ENCODE assay signal across 10 cellular contexts in the genomic region with DNA sequence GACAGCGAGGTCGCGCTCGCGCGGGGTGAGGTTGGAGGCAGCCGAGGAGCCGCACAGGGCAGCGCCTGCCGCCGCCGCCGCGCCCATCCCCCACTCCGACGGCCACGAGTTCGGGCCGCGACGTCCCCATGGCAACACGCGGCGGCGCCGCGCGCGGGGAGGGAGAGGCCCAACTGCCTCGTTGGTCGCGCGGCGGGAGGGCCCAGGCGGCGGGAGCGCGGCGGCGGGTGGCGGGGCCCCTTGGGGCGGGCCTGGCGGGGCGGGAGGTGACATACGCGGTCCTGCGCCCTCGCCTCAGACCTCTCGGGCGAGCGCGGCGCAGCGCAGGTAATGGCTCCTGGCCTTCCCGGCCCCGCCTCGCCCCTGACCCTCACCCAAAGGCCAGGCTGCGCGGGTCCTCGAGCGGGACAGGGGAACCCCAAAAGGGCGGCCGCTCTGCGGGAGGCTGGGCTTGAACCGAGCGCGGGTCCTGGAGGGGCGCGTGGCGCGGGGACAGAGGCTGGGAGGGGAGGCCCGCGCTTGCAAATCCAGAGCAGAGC. TPM values are rescaled to one million over a fixed set of nuclear protein-coding genes. Genes with fewer than 3 reads are reported as not detected.
DNase-seq lines count a peak whose midpoint lies in the region; ATAC-seq, FAIRE-seq and TF ChIP-seq lines count a peak whose summit lies in the region.
"Had no signal": no experiment of that assay in that cellular context is flagged by ENCODE, and none has a peak within 500 bp of the region (broad histone marks: within the 10 kb centered on the region; RNA-seq: fewer than 3 reads in every experiment).

A gene with protein sequence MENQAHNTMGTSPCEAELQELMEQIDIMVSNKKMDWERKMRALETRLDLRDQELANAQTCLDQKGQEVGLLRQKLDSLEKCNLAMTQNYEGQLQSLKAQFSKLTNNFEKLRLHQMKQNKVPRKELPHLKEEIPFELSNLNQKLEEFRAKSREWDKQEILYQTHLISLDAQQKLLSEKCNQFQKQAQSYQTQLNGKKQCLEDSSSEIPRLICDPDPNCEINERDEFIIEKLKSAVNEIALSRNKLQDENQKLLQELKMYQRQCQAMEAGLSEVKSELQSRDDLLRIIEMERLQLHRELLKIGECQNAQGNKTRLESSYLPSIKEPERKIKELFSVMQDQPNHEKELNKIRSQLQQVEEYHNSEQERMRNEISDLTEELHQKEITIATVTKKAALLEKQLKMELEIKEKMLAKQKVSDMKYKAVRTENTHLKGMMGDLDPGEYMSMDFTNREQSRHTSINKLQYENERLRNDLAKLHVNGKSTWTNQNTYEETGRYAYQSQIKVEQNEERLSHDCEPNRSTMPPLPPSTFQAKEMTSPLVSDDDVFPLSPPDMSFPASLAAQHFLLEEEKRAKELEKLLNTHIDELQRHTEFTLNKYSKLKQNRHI (plus strand): TSS at position 297 of the 539 bp plus-strand sequence. CDS start 1,518 bp downstream, outside the sequence.

- CTCF ChIA-PET in endothelial cell of umbilical vein (lab: Charles Lee): no interaction called here

- TF ChIP-seq POLR2A in endothelial cell of umbilical vein (IDR thresholded peaks at IDR 0.05; ENCODE audit: low read depth, low read length) (no peak), tibial nerve (IDR thresholded peaks at IDR 0.05) (no peak)

- no peaks in the 10 kb centered on the region for H3K79me2 ChIP-seq in ACC112 (ENCODE audit: control insufficient read depth, insufficient read depth, low read length, unreplicated experiment)
- H3K79me2 ChIP-seq in endothelial cell of umbilical vein (ENCODE audit: control insufficient read depth, insufficient read depth, low read length): no peaks in the 10 kb centered on the region

- ATAC-seq in GM19395 (IDR thresholded peaks at IDR 0.05; ENCODE audit: unreplicated experiment) (peak; percentile 56), GM21423 (IDR thresholded peaks at IDR 0.05; ENCODE audit: unreplicated experiment) (no peak)

- intact Hi-C loops in endothelial cell of umbilical vein (cut with micrococcal nuclease): loop anchor here (10.0 kb wide), 1 partner anchor 214 kb away; a partner anchor contains a TSS

- dilution Hi-C loops in endothelial cell of umbilical vein (cut with MboI; ENCODE audit: extremely low pct_ligation_motif_present, low sequenced_read_pairs): no loop called here

- H4K20me1 ChIP-seq in endothelial cell of umbilical vein (replicated peaks; ENCODE audit: control insufficient read depth, extremely low read depth, insufficient read depth, low read length): no peaks in the 10 kb centered on the region

- H3K4me3 ChIP-seq in ACC112 (ENCODE audit: low read depth, low read length) (peak within 1 kb of the TSS; percentile 70), endothelial cell of umbilical vein (replicated peaks in 1 of 3; ENCODE audit: insufficient read depth in 1 of 3, low read depth in 1 of 3, low read length in 3 of 3) (no peak within 1 kb of the TSS), muscle layer of duodenum (ENCODE audit: low read depth in 1 of 2, low read length in 2 of 2) (peak within 1 kb of the TSS; percentile 37 to 62), tibial nerve (peak within 1 kb of the TSS in 2 of 4 donors; percentile 1 to 43)

- no peak for FAIRE-seq in endothelial cell of umbilical vein (lab: Jason Lieb, UNC)
- FAIRE-seq: TTC549 had no signal

- peaks cover 50% of the 10 kb centered on the region for H3K27me3 ChIP-seq in ACC112 (ENCODE audit: insufficient read depth, low read length)
- H3K27me3 ChIP-seq in endothelial cell of umbilical vein (ENCODE audit: control insufficient read depth in 2 of 2, insufficient read depth in 2 of 2, low read length in 2 of 2): peaks cover 9 to 15% of the 10 kb centered on the region in 2 experiments
- no peaks in the 10 kb centered on the region for H3K27me3 ChIP-seq in muscle layer of duodenum (ENCODE audit: low read depth, low read length)
- peaks cover 0 to 18% of the 10 kb centered on the region in 2 donors for H3K27me3 ChIP-seq in tibial nerve

- WGBS in tibial nerve, 2 donors: 4 to 10% methylated on average over 18 to 45 of the region's 73 CpGs

- POLR2A ChIA-PET in endothelial cell of umbilical vein (lab: Charles Lee): no interaction called here

- H3K36me3 ChIP-seq in ACC112 (ENCODE audit: insufficient read depth, low read length) (no peaks in the 10 kb centered on the region), endothelial cell of umbilical vein (ENCODE audit: control insufficient read depth in 2 of 2, extremely low read depth in 1 of 2, insufficient read depth in 2 of 2, low read length in 2 of 2) (no peaks in the 10 kb centered on the region), muscle layer of duodenum (ENCODE audit: control insufficient read depth in 1 of 2, insufficient read depth in 2 of 2, low read length in 2 of 2) (no peaks in the 10 kb centered on the region), tibial nerve (no peaks in the 10 kb centered on the region)

- H3K4me1 ChIP-seq in ACC112 (ENCODE audit: control insufficient read depth, insufficient read depth, low read length, unreplicated experiment) (peaks cover 3% of the 10 kb centered on the region), endothelial cell of umbilical vein (ENCODE audit: control insufficient read depth, extremely low read depth, insufficient read depth, low read length) (no peaks in the 10 kb centered on the region), muscle layer of duodenum (ENCODE audit: control insufficient read depth in 1 of 2, insufficient read depth in 2 of 2, low read length in 2 of 2) (no peaks in the 10 kb centered on the region), tibial nerve (peaks cover 0 to 7% (median 0%) of the 10 kb centered on the region in 4 donors)

- BruUV-seq in endothelial cell of umbilical vein (replicated peaks; lab: Mats Ljungman, UMichigan): no TSS peak

- H2AFZ ChIP-seq in ACC112 (ENCODE audit: low read length, unreplicated experiment) (peak within 1 kb of the TSS; percentile 64), endothelial cell of umbilical vein (ENCODE audit: low read depth, low read length) (peak within 1 kb of the TSS; percentile 13)

- H3K27ac ChIP-seq in ACC112 (ENCODE audit: low read depth, low read length) (no peak within 1 kb of the TSS), endothelial cell of umbilical vein (ENCODE audit: insufficient read depth, low read depth, low read length) (no peak within 1 kb of the TSS), muscle layer of duodenum (ENCODE audit: low read length) (no peak within 1 kb of the TSS), tibial nerve (no peak within 1 kb of the TSS)

- H3K4me2 ChIP-seq in endothelial cell of umbilical vein (ENCODE audit: insufficient read depth, low read length): no peak within 1 kb of the TSS

- no peak for TF ChIP-seq EP300 in tibial nerve (IDR thresholded peaks at IDR 0.05)

- H3K9me3 ChIP-seq in endothelial cell of umbilical vein (replicated peaks; ENCODE audit: control insufficient read depth, insufficient read depth, low read length) (no peaks in the 10 kb centered on the region), muscle layer of duodenum (ENCODE audit: control insufficient read depth in 1 of 2, low read length in 2 of 2) (no peaks in the 10 kb centered on the region), tibial nerve (no peaks in the 10 kb centered on the region)

- TF ChIP-seq CTCF in endothelial cell of umbilical vein (IDR thresholded peaks at IDR 0.05; ENCODE audit: extremely low read depth in 1 of 2, insufficient read depth in 1 of 2, low read depth in 1 of 2, low read length in 2 of 2) (no peak), tibial nerve (IDR thresholded peaks at IDR 0.05) (no peak)

- DNase-seq in NOMO-1 treated with dmso at 0.1 percent for 144 hours (lab: John Stamatoyannopoulos, UW; ENCODE audit: unreplicated experiment) (peak; percentile 38), endothelial cell of umbilical vein (ENCODE audit: low read depth, low spot score) (peak; percentile 1), H4 (ENCODE audit: low spot score) (no peak), tibial nerve (ENCODE audit: low spot score in 2 of 2) (no peak)

- H3K9ac ChIP-seq in endothelial cell of umbilical vein (replicated peaks; ENCODE audit: extremely low read depth, insufficient read depth, low read length): no peak within 1 kb of the TSS

- no peaks in the 10 kb centered on the region for H3K9me1 ChIP-seq in endothelial cell of umbilical vein (replicated peaks; ENCODE audit: control insufficient read depth, extremely low read depth, insufficient read depth, low read length)

TF ChIP-seq in endothelial cell of umbilical vein, 7 proteins besides CTCF, POLR2A, EP300 and RAD21:
- TF ChIP-seq, protein P1, sequence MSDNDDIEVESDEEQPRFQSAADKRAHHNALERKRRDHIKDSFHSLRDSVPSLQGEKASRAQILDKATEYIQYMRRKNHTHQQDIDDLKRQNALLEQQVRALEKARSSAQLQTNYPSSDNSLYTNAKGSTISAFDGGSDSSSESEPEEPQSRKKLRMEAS (IDR thresholded peaks at IDR 0.05; ENCODE audit: insufficient read depth, insufficient read length): no peak
- no peak for TF ChIP-seq EZH2 (IDR thresholded peaks at IDR 0.05; ENCODE audit: borderline replicate concordance, low read depth, low read length, severe bottlenecking)
- no peak for TF ChIP-seq FOS (IDR thresholded peaks at IDR 0.05; ENCODE audit: borderline replicate concordance, insufficient read depth, low read length)
- TF ChIP-seq GATA2 (IDR thresholded peaks at IDR 0.05; ENCODE audit: insufficient read depth, insufficient read length, low read depth, low read length): no peak
- no peak for TF ChIP-seq POLR2AphosphoS5 (IDR thresholded peaks at IDR 0.05; ENCODE audit: insufficient read depth, low read depth, low read length)
- TF ChIP-seq JUN (IDR thresholded peaks at IDR 0.05; ENCODE audit: borderline replicate concordance, insufficient read depth, insufficient read length, low read depth): no peak
- TF ChIP-seq MYC (IDR thresholded peaks at IDR 0.05; ENCODE audit: low read depth, low read length): no peak

RNA-seq across cellular contexts. Expression of the gene that starts here (rescaled TPM):
- total RNA-seq in endothelial cell of umbilical vein (not detected in 2 replicates), tibial nerve (under 1 TPM in 1 of 4 donors, not detected in 3; 0.84 TPM)
- not detected in 2 replicates for polyA plus RNA-seq in endothelial cell of umbilical vein
- polyA plus RNA-seq in endothelial cell of umbilical vein (2011; cell fraction: cytosol; rRNA removed): not detected in 2 replicates
- polyA plus RNA-seq in endothelial cell of umbilical vein (2011; cell fraction: nucleus; rRNA removed): not detected in 2 replicates
- polyA plus RNA-seq in endothelial cell of umbilical vein (2012): not detected in 2 replicates
- not detected in 2 replicates for polyA minus RNA-seq in endothelial cell of umbilical vein
- not detected for polyA minus RNA-seq in endothelial cell of umbilical vein (2011; cell fraction: cytosol; rRNA and poly(A)+ RNA removed)
- not detected in 2 replicates for polyA minus RNA-seq in endothelial cell of umbilical vein (2011; cell fraction: nucleus; rRNA and poly(A)+ RNA removed)
- total RNA-seq in H4 (2014; rRNA removed; shearing (Covaris generic)): not detected in 2 replicates
- total RNA-seq: skeletal muscle tissue had no signal

Comparison
In these comparisons a context has a peak if more than half of its experiments do, and no peak if none do; other contexts are left out.
1. Peak in DNase-seq in endothelial cell of umbilical vein; RNA of the gene not detected or under 1 TPM.
2. H3K4me3 ChIP-seq: peak in ACC112 (single experiment) and muscle layer of duodenum (2 of 2); none in endothelial cell of umbilical vein (0 of 3).